In the genomic region with DNA sequence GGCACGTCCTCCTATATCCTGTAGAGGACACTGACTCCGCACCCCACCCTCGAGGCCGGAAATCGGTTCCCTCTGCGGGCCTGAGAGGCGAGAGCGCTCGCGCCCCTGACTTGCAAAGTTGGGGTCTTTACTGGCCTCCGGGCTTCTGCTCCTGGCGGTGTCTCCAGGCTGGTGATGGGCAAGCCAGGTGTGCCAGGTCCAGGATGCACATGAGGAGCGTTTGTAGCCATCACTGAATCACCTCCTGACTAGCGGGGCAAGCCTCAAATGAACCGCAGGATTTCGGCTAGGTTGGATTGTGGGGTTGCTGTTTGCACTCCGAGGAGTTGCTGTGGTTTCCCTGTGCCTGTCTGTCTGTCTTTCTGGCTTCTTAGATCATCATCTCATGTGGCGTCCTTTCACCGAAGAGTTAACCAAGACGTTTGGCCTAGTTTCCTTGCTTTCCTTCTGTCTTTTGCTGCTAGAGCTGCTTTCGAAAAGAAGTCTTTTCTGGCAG, we compare ENCODE assay signal across 8 cellular contexts. TPM values are rescaled to one million over a fixed set of nuclear protein-coding genes. Genes with fewer than 3 reads are reported as not detected.
A peak's percentile ranks its signal among the peaks of the same experiment; 100 is the strongest.
DNase-seq lines count a peak whose midpoint lies in the region; FAIRE-seq and TF ChIP-seq lines count a peak whose summit lies in the region.
"Not testable (repeated sequence)": the region's sequence is repeated elsewhere in the genome, so short reads cannot be mapped to it uniquely, and the experiment has no call there.

No MANE protein-coding gene starts in this region.

- 21% methylated on average over 11 of the region's 21 CpGs for WGBS in SK-N-SH (ENCODE audit: low lambda C conversion rate)
- whole genome bisulfite sequencing in endodermal cell (ENCODE audit: insufficient coverage in 1 of 2, insufficient read length in 1 of 2), 2 experiments, result 11 to 12% methylated on average over 18 to 21 of the region's 21 CpGs
- 2 to 7% (median 5%) methylated on average over 14 to 21 of the region's 21 CpGs for WGBS in ovary, 3 donors

- H3K79me2 ChIP-seq in SK-N-SH (ENCODE audit: insufficient read depth) (peaks cover 31% of the 10 kb centered on the region), keratinocyte (ENCODE audit: control insufficient read depth, insufficient read depth, low read length) (peaks cover 16% of the 10 kb centered on the region)

- CTCF ChIA-PET in CD4-positive, alpha-beta memory T cell (lab: Charles Lee; ENCODE audit: partially characterized antibody), result not testable (repeated sequence)
- CTCF ChIA-PET in SK-N-SH (lab: Yijun Ruan, JAX), result interaction anchor here (0.6 to 0.9 kb wide), 2 partner anchors 72 to 73 kb away, joined by 3 to 4 read pairs; no protein-coding TSS in a partner anchor
- CTCF ChIA-PET in activated naive CD4-positive, alpha-beta T cell treated with anti-CD3 and anti-CD28 coated beads for 36 hours (lab: Charles Lee), result interaction anchor here (0.7 kb wide), 1 partner anchor 182 kb away, joined by 3 read pairs; no protein-coding TSS in a partner anchor

- H3K4me1 Mint-ChIP-seq in CD4-positive, alpha-beta memory T cell, result peaks cover 7 to 28% (median 15%) of the 10 kb centered on the region in 4 donors
- peaks cover 14% of the 10 kb centered on the region for H3K4me1 Mint-ChIP-seq in activated naive CD4-positive, alpha-beta T cell treated with anti-CD3 and anti-CD28 coated beads for 36 hours (ENCODE audit: low read depth)
- not testable (repeated sequence) for H3K4me1 Mint-ChIP-seq in endodermal cell

- H3K36me3 Mint-ChIP-seq in CD4-positive, alpha-beta memory T cell, result peaks cover 9 to 13% of the 10 kb centered on the region in 2 donors
- H3K36me3 Mint-ChIP-seq in activated naive CD4-positive, alpha-beta T cell treated with anti-CD3 and anti-CD28 coated beads for 36 hours (ENCODE audit: low read depth); endodermal cell (ENCODE audit: low read depth): not testable (repeated sequence)

- H3K4me2 ChIP-seq in SK-N-SH (peak overlapping the region; percentile 97), keratinocyte (ENCODE audit: control insufficient read depth, extremely low read depth, insufficient read depth, low read depth, low read length) (peak overlapping the region; percentile 90)

- H2AFZ ChIP-seq in SK-N-SH (ENCODE audit: low read depth), result peak overlapping the region; percentile 83
- H2AFZ ChIP-seq in keratinocyte (ENCODE audit: control insufficient read depth, low read length), result peak overlapping the region; percentile 59

- not testable (repeated sequence) for H3K9me2 ChIP-seq in SK-N-SH

- intact Hi-C loops in CD4-positive, alpha-beta memory T cell (cut with micrococcal nuclease), result loop anchor here (10.0 kb wide), 1 partner anchor 206 kb away; no protein-coding TSS in a partner anchor
- intact Hi-C loops in activated naive CD4-positive, alpha-beta T cell treated with anti-CD3 and anti-CD28 coated beads for 36 hours (cut with micrococcal nuclease); ovary (cut with DNase I): not testable (repeated sequence)

- H3K36me3 ChIP-seq in CD4-positive, alpha-beta memory T cell (ENCODE audit: insufficient read depth, low read length); HUES48 (ENCODE audit: control insufficient read depth, insufficient read depth, low read length); SK-N-SH (replicated peaks in 1 of 2; ENCODE audit: control insufficient read depth in 1 of 2, insufficient read depth in 2 of 2, low read length in 1 of 2); endodermal cell (ENCODE audit: control insufficient read depth, insufficient read depth, low read length); keratinocyte (ENCODE audit: control insufficient read depth in 2 of 2, extremely low read depth in 1 of 2, insufficient read depth in 2 of 2, low read length in 2 of 2); ovary; subcutaneous abdominal adipose tissue (ENCODE audit: control insufficient read depth in 5 of 5, insufficient read depth in 5 of 5, low read length in 5 of 5): not testable (repeated sequence)

- H3K4me1 ChIP-seq in CD4-positive, alpha-beta memory T cell (ENCODE audit: insufficient read depth, low read length); SK-N-SH (ENCODE audit: control insufficient read depth in 1 of 2, insufficient read depth in 2 of 2, low read depth in 1 of 2, low read length in 1 of 2); endodermal cell (ENCODE audit: control insufficient read depth, insufficient read depth, low read length); keratinocyte (ENCODE audit: control insufficient read depth, extremely low read depth, insufficient read depth, low read length); ovary (ENCODE audit: insufficient read depth): not testable (repeated sequence)
- H3K4me1 ChIP-seq in HUES48 (ENCODE audit: control insufficient read depth, insufficient read depth, low read length) (peaks cover 11% of the 10 kb centered on the region), subcutaneous abdominal adipose tissue (ENCODE audit: control insufficient read depth in 5 of 5, insufficient read depth in 5 of 5, low read length in 5 of 5) (peaks cover 0 to 33% (median 28%) of the 10 kb centered on the region in 5 donors)

- POLR2A ChIA-PET in CD4-positive, alpha-beta memory T cell (lab: Charles Lee; ENCODE audit: partially characterized antibody), result not testable (repeated sequence)
- POLR2A ChIA-PET in SK-N-SH (lab: Yijun Ruan, JAX), result interaction anchor here (1.3 kb wide), 1 partner anchor 13 kb away, joined by 4 read pairs; no protein-coding TSS in a partner anchor

- not testable (repeated sequence) for TF ChIP-seq CTCF in SK-N-SH (IDR thresholded peaks at IDR 0.05); endodermal cell (conservative IDR thresholded peaks at IDR 0.05); keratinocyte (optimal IDR thresholded peaks at IDR 0.05 in 1 of 3, IDR thresholded peaks at IDR 0.05 in 1 of 3, conservative IDR thresholded peaks at IDR 0.05 in 1 of 3; ENCODE audit: extremely low read depth in 1 of 3, insufficient read depth in 2 of 3, low read length in 3 of 3); ovary (IDR thresholded peaks at IDR 0.05)

- H3K9ac ChIP-seq in HUES48 (ENCODE audit: low read depth, low read length), result not testable (repeated sequence)
- H3K9ac ChIP-seq in SK-N-SH (peak overlapping the region; percentile 62), endodermal cell (ENCODE audit: extremely low read depth, low read length, poor library complexity, severe bottlenecking) (peak overlapping the region; percentile 26), keratinocyte (ENCODE audit: control insufficient read depth, extremely low read depth, insufficient read depth, low read length) (peak overlapping the region; percentile 69), subcutaneous abdominal adipose tissue (ENCODE audit: low read length in 5 of 5) (peak overlapping the region in 4 of 5 donors; percentile 38 to 75 (median 57))

- not testable (repeated sequence) for H4K20me1 ChIP-seq in SK-N-SH (ENCODE audit: insufficient read depth); keratinocyte (ENCODE audit: control insufficient read depth, extremely low read depth, insufficient read depth, low read length)

- peak overlapping the region; percentile 49 for H3K27ac ChIP-seq in CD4-positive, alpha-beta memory T cell (ENCODE audit: low read depth, low read length)
- H3K27ac ChIP-seq in HUES48 (ENCODE audit: low read depth, low read length); SK-N-SH (ENCODE audit: low read depth in 2 of 2, low read length in 1 of 2); endodermal cell (ENCODE audit: low read depth, low read length); subcutaneous abdominal adipose tissue (ENCODE audit: low read depth, low read length): not testable (repeated sequence)
- peak overlapping the region; percentile 23 for H3K27ac ChIP-seq in keratinocyte (ENCODE audit: control insufficient read depth, insufficient read depth, low read length)
- H3K27ac ChIP-seq in ovary, result peak overlapping the region in 1 of 2 donors; percentile 67

- not testable (repeated sequence) for H3K27me3 ChIP-seq in CD4-positive, alpha-beta memory T cell (ENCODE audit: insufficient read depth, low read length); SK-N-SH (ENCODE audit: insufficient read depth); endodermal cell (ENCODE audit: control insufficient read depth, insufficient read depth, low read length, poor library complexity, severe bottlenecking); keratinocyte (ENCODE audit: control insufficient read depth, extremely low read depth, insufficient read depth, low read length); ovary; subcutaneous abdominal adipose tissue (ENCODE audit: control insufficient read depth in 5 of 5, insufficient read depth in 4 of 5, low read length in 5 of 5)
- H3K27me3 ChIP-seq in HUES48 (ENCODE audit: control insufficient read depth, insufficient read depth, low read length), result peaks cover 29% of the 10 kb centered on the region

- not testable (repeated sequence) for TF ChIP-seq EP300 in SK-N-SH (IDR thresholded peaks at IDR 0.05; ENCODE audit: borderline replicate concordance in 1 of 2, low read depth in 1 of 2, low read length in 1 of 2); ovary (IDR thresholded peaks at IDR 0.05)

- H3K4me3 Mint-ChIP-seq in CD4-positive, alpha-beta memory T cell, result peak overlapping the region; percentile 82 to 97 (median 90)
- peak overlapping the region; percentile 92 for H3K4me3 Mint-ChIP-seq in activated naive CD4-positive, alpha-beta T cell treated with anti-CD3 and anti-CD28 coated beads for 36 hours
- H3K4me3 Mint-ChIP-seq in endodermal cell, result peak overlapping the region; percentile 76

- H3K27me3 Mint-ChIP-seq in CD4-positive, alpha-beta memory T cell; activated naive CD4-positive, alpha-beta T cell treated with anti-CD3 and anti-CD28 coated beads for 36 hours (ENCODE audit: low read depth): not testable (repeated sequence)
- H3K27me3 Mint-ChIP-seq in endodermal cell (ENCODE audit: insufficient read depth), result peaks cover 12% of the 10 kb centered on the region

- H3K9me1 ChIP-seq in keratinocyte (ENCODE audit: control insufficient read depth, extremely low read depth, insufficient read depth, low read length), result not testable (repeated sequence)

- TF ChIP-seq POLR2A in ovary (IDR thresholded peaks at IDR 0.05), result not testable (repeated sequence)

- peak; percentile 67 for FAIRE-seq in keratinocyte (lab: Jason Lieb, UNC)

- H3K9me3 Mint-ChIP-seq in CD4-positive, alpha-beta memory T cell; activated naive CD4-positive, alpha-beta T cell treated with anti-CD3 and anti-CD28 coated beads for 36 hours; endodermal cell: not testable (repeated sequence)

- not testable (repeated sequence) for H3F3A ChIP-seq in SK-N-SH (replicated peaks; ENCODE audit: insufficient read depth)

- H3K4me3 ChIP-seq in CD4-positive, alpha-beta memory T cell (ENCODE audit: low read length in 2 of 2), result peak overlapping the region; percentile 36 to 73
- H3K4me3 ChIP-seq in HUES48 (ENCODE audit: low read depth, low read length) (peak overlapping the region; percentile 83), SK-N-SH (ENCODE audit: low read depth in 2 of 2, low read length in 1 of 2) (peak overlapping the region; percentile 74 to 81), endodermal cell (ENCODE audit: low read length) (peak overlapping the region; percentile 77), keratinocyte (ENCODE audit: control insufficient read depth in 2 of 3, extremely low read depth in 1 of 3, insufficient read depth in 2 of 3, low read depth in 1 of 3, low read length in 3 of 3) (peak overlapping the region; percentile 50 to 78 (median 73)), ovary (peak overlapping the region; percentile 70), subcutaneous abdominal adipose tissue (ENCODE audit: low read depth in 1 of 5, low read length in 5 of 5) (peak overlapping the region; percentile 74 to 88 (median 76))

- H3K9me3 ChIP-seq in CD4-positive, alpha-beta memory T cell (ENCODE audit: control insufficient read depth in 1 of 2, low read length in 2 of 2); HUES48 (ENCODE audit: control insufficient read depth, insufficient read depth, low read length); SK-N-SH; endodermal cell (ENCODE audit: control insufficient read depth, low read length); keratinocyte (ENCODE audit: control insufficient read depth, low read depth, low read length); ovary; subcutaneous abdominal adipose tissue (ENCODE audit: control insufficient read depth in 5 of 5, low read length in 5 of 5): not testable (repeated sequence)

- TF ChIP-seq RAD21 in SK-N-SH (IDR thresholded peaks at IDR 0.05; ENCODE audit: low read length), result not testable (repeated sequence)

- dilution Hi-C loops in keratinocyte (cut with MboI; ENCODE audit: extremely low pct_ligation_motif_present, low sequenced_read_pairs), result not testable (repeated sequence)

- DNase-seq in CD4-positive, alpha-beta memory T cell, result peak in 4 of 5 donors; percentile 2 to 11 (median 8)
- DNase-seq in SK-N-SH; endodermal cell; keratinocyte (ENCODE audit: low read depth, low spot score): not testable (repeated sequence)
- DNase-seq in activated naive CD4-positive, alpha-beta T cell treated with anti-CD3 and anti-CD28 coated beads for 36 hours, result peak; percentile 59
- DNase-seq in ovary, result peak in 1 of 5 donors; percentile 27

- peak overlapping the region; percentile 4 to 90 (median 81) for H3K27ac Mint-ChIP-seq in CD4-positive, alpha-beta memory T cell
- peak overlapping the region; percentile 7 for H3K27ac Mint-ChIP-seq in activated naive CD4-positive, alpha-beta T cell treated with anti-CD3 and anti-CD28 coated beads for 36 hours
- H3K27ac Mint-ChIP-seq in endodermal cell, result peak overlapping the region; percentile 23

RNA-seq across cellular contexts. Expression of gene NBPF3, which starts 0.7 kb away (rescaled TPM):
- total RNA-seq in CD4-positive, alpha-beta memory T cell, result 10 to 100 TPM; 14.3 TPM
- polyA plus RNA-seq in CD4-positive, alpha-beta memory T cell, result 1 to 10 TPM; 4.2 to 6.3 TPM
- polyA plus RNA-seq in SK-N-SH (2012; rRNA removed), result 6.4 and 8.7 TPM in 2 replicates
- 5.4 and 6.7 TPM in 2 replicates for polyA plus RNA-seq in SK-N-SH (2012; cell fraction: cytosol; rRNA removed)
- 13.0 and 19.0 TPM in 2 replicates for polyA plus RNA-seq in SK-N-SH (2012; cell fraction: nucleus; rRNA removed)
- 1 to 10 TPM; 3.3 to 3.6 TPM for total RNA-seq in activated naive CD4-positive, alpha-beta T cell treated with anti-CD3 and anti-CD28 coated beads for 36 hours
- 10 to 100 TPM; 15.5 to 22.1 TPM for total RNA-seq in endodermal cell
- polyA plus RNA-seq in endodermal cell (2013, experiment 1 of 2), result 13.7 TPM
- polyA plus RNA-seq in endodermal cell (2013, experiment 2 of 2), result 14.4 TPM
- 6.0 to 8.0 TPM (median 6.8 TPM) in 3 replicates for polyA plus RNA-seq in keratinocyte
- 2.5 TPM for polyA plus RNA-seq in keratinocyte (2011; ENCODE audit: low read depth)
- 4.1 and 5.0 TPM in 2 replicates for polyA plus RNA-seq in keratinocyte (2011; cell fraction: cytosol; rRNA removed)
- polyA plus RNA-seq in keratinocyte (2011; cell fraction: nucleus; rRNA removed), result 11.7 and 12.5 TPM in 2 replicates
- 3.9 and 6.0 TPM in 2 replicates for polyA plus RNA-seq in keratinocyte (2012; ENCODE audit: low replicate concordance)
- polyA minus RNA-seq in keratinocyte, result 4.1 to 14.7 TPM (median 10.2 TPM) in 3 replicates
- 2.9 TPM for polyA minus RNA-seq in keratinocyte (2011; cell fraction: cytosol; rRNA and poly(A)+ RNA removed)
- 4.2 and 8.7 TPM in 2 replicates for polyA minus RNA-seq in keratinocyte (2011; cell fraction: nucleus; rRNA and poly(A)+ RNA removed)
- 1 to 10 TPM; 5.6 to 9.8 (median 8.8) TPM for total RNA-seq in ovary
- polyA plus RNA-seq in ovary, result 10 to 100 TPM in 1 of 2 donors, 1 to 10 TPM in 1; 4.2 to 11.1 TPM

Comparison
In these comparisons a context has a peak if more than half of its experiments do, and no peak if none do; other contexts are left out.
1. H3K27ac Mint-ChIP-seq: peak in every context shown above with its lines; median percentile 81 in CD4-positive, alpha-beta memory T cell; 23 in endodermal cell; 7 in activated naive CD4-positive, alpha-beta T cell treated with anti-CD3 and anti-CD28 coated beads for 36 hours.